ENCODE assay signal across 22 cellular contexts in genomic region chr5:159663986-159664385, GRCh38.
"Had no signal": no experiment of that assay in that cellular context is flagged by ENCODE, and none has a peak within 500 bp of the region (broad histone marks: within the 10 kb centered on the region; RNA-seq: fewer than 3 reads in every experiment).

No MANE protein-coding gene starts in this region.

- H3K4me1 ChIP-seq: esophagus muscularis mucosa, gastrocnemius medialis, psoas muscle, sigmoid colon, spleen, tibial nerve, upper lobe of left lung had no signal

- H3K36me3 ChIP-seq: esophagus muscularis mucosa, gastrocnemius medialis, ovary, sigmoid colon, spleen, thoracic aorta, tibial nerve, upper lobe of left lung had no signal

- H3K4me3 ChIP-seq: coronary artery, esophagus muscularis mucosa, gastrocnemius medialis, lung, ovary, psoas muscle, sigmoid colon, skin epidermis, spleen, thoracic aorta, tibial nerve, upper lobe of left lung had no signal

- H3K9me3 ChIP-seq: esophagus muscularis mucosa, gastrocnemius medialis, ovary, psoas muscle, sigmoid colon, spleen, thoracic aorta, tibial nerve, upper lobe of left lung had no signal

- DNase-seq: dermis blood vessel endothelial cell; effector memory CD4-positive, alpha-beta T cell; gastrocnemius medialis; head of caudate nucleus; kidney; natural killer cell; occipital lobe; ovary; posterior cingulate gyrus; psoas muscle; right cardiac atrium; sigmoid colon; spleen; stimulated activated CD4-positive, alpha-beta T cell treated with anti-CD3 and anti-CD28 coated beads, Interleukin-4, amount 100 ng/mL, for 4 hours; stimulated activated naive CD8-positive, alpha-beta T cell treated with anti-CD3 and anti-CD28 coated beads, Interleukin-15, Interleukin-2, amounts not matched to agents 100 U/mL and 50 U/mL, for 24 hours; upper lobe of left lung had no signal

- H3K27me3 ChIP-seq: esophagus muscularis mucosa, gastrocnemius medialis, ovary, sigmoid colon, spleen, tibial nerve, upper lobe of left lung had no signal

- H3K27ac ChIP-seq: coronary artery, esophagus muscularis mucosa, gastrocnemius medialis, ovary, psoas muscle, sigmoid colon, skin epidermis, spleen, thoracic aorta, tibial nerve, upper lobe of left lung had no signal
